ENCODE assay signal across 10 cellular contexts in the genomic region with DNA sequence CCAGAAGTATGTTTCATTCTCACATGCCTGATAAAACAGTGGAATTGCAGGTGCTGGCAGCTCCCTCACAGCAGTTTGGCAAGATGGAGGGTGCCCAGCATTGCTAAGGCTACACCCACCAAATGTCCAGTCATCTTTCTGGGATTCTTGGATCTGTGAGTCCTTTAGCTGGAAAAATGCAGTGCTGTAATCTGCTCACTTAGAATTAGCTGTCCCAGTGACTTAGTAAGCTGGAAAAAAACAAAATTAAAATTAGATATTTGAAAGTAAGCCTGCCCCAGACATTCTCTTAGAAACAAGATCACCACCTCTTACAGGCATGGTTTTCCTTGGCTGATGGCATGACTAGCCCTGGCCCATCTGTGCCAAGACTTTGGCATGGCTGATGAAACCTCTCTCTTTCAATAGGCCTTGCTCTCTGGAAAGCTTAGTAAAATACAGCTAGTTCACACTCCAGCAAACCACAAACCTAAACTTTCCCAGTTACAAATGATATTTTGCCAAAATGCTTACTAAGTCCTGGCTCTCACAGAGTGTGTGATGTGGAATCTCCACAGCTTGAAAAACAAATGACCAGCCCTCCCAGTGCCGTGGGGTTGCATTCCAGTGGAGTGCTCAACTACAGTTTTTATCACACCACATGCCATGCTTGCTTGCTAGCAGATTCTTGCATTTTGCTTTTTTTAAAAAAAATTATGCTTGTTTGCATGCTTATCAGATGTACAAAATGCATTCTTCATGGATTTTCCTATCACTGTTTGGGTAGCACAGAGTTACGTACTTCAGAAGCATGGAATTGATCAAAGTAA.
DNase-seq lines count a peak whose midpoint lies in the region; ATAC-seq and TF ChIP-seq lines count a peak whose summit lies in the region.
"Had no signal": no experiment of that assay in that cellular context is flagged by ENCODE, and none has a peak within 500 bp of the region (broad histone marks: within the 10 kb centered on the region; RNA-seq: fewer than 3 reads in every experiment).

No MANE protein-coding gene starts in this region.

- H3K9me3 ChIP-seq in gastrocnemius medialis, result no peaks in the 10 kb centered on the region

- peaks cover 0 to 6% of the 10 kb centered on the region in 2 donors for H3K36me3 ChIP-seq in gastrocnemius medialis

- DNase-seq in GM04503 (ENCODE audit: low read depth) (peak; percentile 84), amniotic stem cell (lab: John Stamatoyannopoulos, UW) (peak; percentile 90), left cardiac atrium (peak; percentile 28), gastrocnemius medialis (peak in 1 of 2 donors; percentile 58), NCI-H146 treated with DMSO at 0.1 percent for 48 hours (lab: John Stamatoyannopoulos, UW; ENCODE audit: unreplicated experiment) (no peak)
- DNase-seq in natural killer cell treated with Interleukin-12 subunit alpha and Interleukin-12 subunit beta and Interleukin-15 and Interleukin-18, amount 100 ng/mL, for 72 hours (ENCODE audit: low spot score), result no peak
- no peak for DNase-seq in activated CD4-positive, alpha-beta T cell treated with anti-CD3 and anti-CD28 coated beads, Interleukin-2, amount 50 U/mL, for 4 hours
- DNase-seq in stimulated activated CD4-positive, alpha-beta T cell treated with anti-CD3 and anti-CD28 coated beads, Interleukin-2, amount 100 ng/mL, for 48 hours, result no peak
- DNase-seq: cortex of kidney, substantia nigra had no signal

- H3K27me3 ChIP-seq in gastrocnemius medialis, result no peaks in the 10 kb centered on the region

- H3K27ac ChIP-seq in gastrocnemius medialis, result peak overlapping the region; percentile 1 to 63 (median 58)

- no peak overlapping the region for H3K4me3 Mint-ChIP-seq in natural killer cell treated with Interleukin-12 subunit alpha and Interleukin-12 subunit beta and Interleukin-15 and Interleukin-18, amount 100 ng/mL, for 72 hours

- H3K4me3 ChIP-seq in gastrocnemius medialis, result no peak overlapping the region

- H3K4me1 Mint-ChIP-seq in natural killer cell treated with Interleukin-12 subunit alpha and Interleukin-12 subunit beta and Interleukin-15 and Interleukin-18, amount 100 ng/mL, for 72 hours (ENCODE audit: low read depth in 2 of 2), result no peaks in the 10 kb centered on the region

- H3K27ac Mint-ChIP-seq in natural killer cell treated with Interleukin-12 subunit alpha and Interleukin-12 subunit beta and Interleukin-15 and Interleukin-18, amount 100 ng/mL, for 72 hours, result no peak overlapping the region

- peaks cover 35 to 57% of the 10 kb centered on the region in 2 donors for H3K4me1 ChIP-seq in gastrocnemius medialis

- intact Hi-C loops in left cardiac atrium (cut with DNase I), result no loop called here
- intact Hi-C loops in gastrocnemius medialis (cut with DNase I; ENCODE audit: low total_unique reads), result loop anchor here (2.0 to 5.0 kb wide), 2 partner anchors 262 to 370 kb away; partner anchors contain the start of gene EYA4

- no peak for TF ChIP-seq CTCF in gastrocnemius medialis (IDR thresholded peaks at IDR 0.05 in 4 of 5, conservative IDR thresholded peaks at IDR 0.05 in 1 of 5)

- no peaks in the 10 kb centered on the region for H3K27me3 Mint-ChIP-seq in natural killer cell treated with Interleukin-12 subunit alpha and Interleukin-12 subunit beta and Interleukin-15 and Interleukin-18, amount 100 ng/mL, for 72 hours

- H3K9me3 Mint-ChIP-seq in natural killer cell treated with Interleukin-12 subunit alpha and Interleukin-12 subunit beta and Interleukin-15 and Interleukin-18, amount 100 ng/mL, for 72 hours, result no peaks in the 10 kb centered on the region

- H3K36me3 Mint-ChIP-seq in natural killer cell treated with Interleukin-12 subunit alpha and Interleukin-12 subunit beta and Interleukin-15 and Interleukin-18, amount 100 ng/mL, for 72 hours, result no peaks in the 10 kb centered on the region

- peak; percentile 76 to 93 for ATAC-seq in left cardiac atrium
- ATAC-seq in gastrocnemius medialis, result peak; percentile 53 to 73
- no peak for ATAC-seq in natural killer cell treated with Interleukin-12 subunit alpha and Interleukin-12 subunit beta and Interleukin-15 and Interleukin-18, amount 100 ng/mL, for 72 hours

- TF ChIP-seq POLR2A in gastrocnemius medialis (IDR thresholded peaks at IDR 0.05), result no peak

- in situ Hi-C loops in gastrocnemius medialis (cut with MboI; ENCODE audit: low sequenced_read_pairs in 4 of 4), result no loop called here

Comparison
In these comparisons a context has a peak if more than half of its experiments do, and no peak if none do; other contexts are left out.
1. DNase-seq: peak in GM04503 (single experiment), amniotic stem cell (single experiment) and left cardiac atrium (single experiment); none in NCI-H146 treated with DMSO at 0.1 percent for 48 hours (single experiment), natural killer cell treated with Interleukin-12 subunit alpha and Interleukin-12 subunit beta and Interleukin-15 and Interleukin-18, amount 100 ng/mL, for 72 hours (single experiment), activated CD4-positive, alpha-beta T cell treated with anti-CD3 and anti-CD28 coated beads, Interleukin-2, amount 50 U/mL, for 4 hours (0 of 2) and stimulated activated CD4-positive, alpha-beta T cell treated with anti-CD3 and anti-CD28 coated beads, Interleukin-2, amount 100 ng/mL, for 48 hours (0 of 2).
2. ATAC-seq: peak in left cardiac atrium (2 of 2) and gastrocnemius medialis (2 of 2); none in natural killer cell treated with Interleukin-12 subunit alpha and Interleukin-12 subunit beta and Interleukin-15 and Interleukin-18, amount 100 ng/mL, for 72 hours (0 of 2).